In genomic region chr12:110780448-110780847, GRCh38 we compare ENCODE assay signal across 12 cellular contexts. TPM values are rescaled to one million over a fixed set of nuclear protein-coding genes. Genes with fewer than 3 reads are reported as not detected.
DNase-seq lines count a peak whose midpoint lies in the region; ATAC-seq and TF ChIP-seq lines count a peak whose summit lies in the region.
"Had no signal": no experiment of that assay in that cellular context is flagged by ENCODE, and none has a peak within 500 bp of the region (broad histone marks: within the 10 kb centered on the region; RNA-seq: fewer than 3 reads in every experiment).

No MANE protein-coding gene starts in this region.

- ATAC-seq in mucosa of descending colon (peak; percentile 23), HG03280 (IDR thresholded peaks at IDR 0.05; ENCODE audit: unreplicated experiment) (no peak), HG03175 (IDR thresholded peaks at IDR 0.05; ENCODE audit: unreplicated experiment) (no peak)

- no peak overlapping the region for H3K4me3 ChIP-seq in mucosa of descending colon
- H3K4me3 ChIP-seq: HAP-1 had no signal

- no peaks in the 10 kb centered on the region for H3K36me3 Mint-ChIP-seq in T-helper 2 cell treated with Interferon-gamma antibody and Interleukin-4, amounts not matched to agents 5 μg/mL and 100 μg/mL, for 36 hours (ENCODE audit: low read depth)
- no peaks in the 10 kb centered on the region for H3K36me3 Mint-ChIP-seq in activated T-cell treated with anti-CD3 and anti-CD28 coated beads, Interleukin-2, amount 50 U/mL, for 24 hours (ENCODE audit: low read depth)

- no peaks in the 10 kb centered on the region for H3K9me3 ChIP-seq in mucosa of descending colon
- H3K9me3 ChIP-seq: Caco-2, HAP-1 had no signal

- intact Hi-C loops in mucosa of descending colon (cut with DNase I, micrococcal nuclease): no loop called here

- H3K36me3 ChIP-seq in mucosa of descending colon (ENCODE audit: low read depth): no peaks in the 10 kb centered on the region
- H3K36me3 ChIP-seq: HAP-1 had no signal

- peak overlapping the region; percentile 88 for H3K27ac Mint-ChIP-seq in T-helper 2 cell treated with Interferon-gamma antibody and Interleukin-4, amounts not matched to agents 5 μg/mL and 100 μg/mL, for 36 hours
- H3K27ac Mint-ChIP-seq in activated T-cell treated with anti-CD3 and anti-CD28 coated beads, Interleukin-2, amount 50 U/mL, for 24 hours: peak overlapping the region; percentile 99

- H3K9me3 Mint-ChIP-seq in T-helper 2 cell treated with Interferon-gamma antibody and Interleukin-4, amounts not matched to agents 5 μg/mL and 100 μg/mL, for 36 hours: no peaks in the 10 kb centered on the region
- H3K9me3 Mint-ChIP-seq in activated T-cell treated with anti-CD3 and anti-CD28 coated beads, Interleukin-2, amount 50 U/mL, for 24 hours: no peaks in the 10 kb centered on the region

- H3K4me1 Mint-ChIP-seq in T-helper 2 cell treated with Interferon-gamma antibody and Interleukin-4, amounts not matched to agents 5 μg/mL and 100 μg/mL, for 36 hours (ENCODE audit: low read depth): peaks cover 42% of the 10 kb centered on the region
- H3K4me1 Mint-ChIP-seq in activated T-cell treated with anti-CD3 and anti-CD28 coated beads, Interleukin-2, amount 50 U/mL, for 24 hours (ENCODE audit: low read depth): peaks cover 68% of the 10 kb centered on the region

- TF ChIP-seq CTCF in mucosa of descending colon (IDR thresholded peaks at IDR 0.05): no peak

- DNase-seq in T-helper 2 cell treated with Interferon-gamma antibody and Interleukin-4, amounts not matched to agents 5 μg/mL and 100 μg/mL, for 36 hours (ENCODE audit: low spot score): peak; percentile 63
- DNase-seq in activated T-cell treated with anti-CD3 and anti-CD28 coated beads, Interleukin-2, amount 50 U/mL, for 24 hours: peak; percentile 63
- DNase-seq in mucosa of descending colon: no peak
- DNase-seq in stimulated activated naive CD4-positive, alpha-beta T cell (lab: John Stamatoyannopoulos, UW): peak; percentile 9 to 56 (median 34)
- DNase-seq in NCI-H2081 treated with DMSO at 0.1 percent for 48 hours (lab: John Stamatoyannopoulos, UW): no peak
- DNase-seq in DMS153 treated with DMSO at 0.1 percent for 48 hours (lab: John Stamatoyannopoulos, UW; ENCODE audit: unreplicated experiment): no peak
- DNase-seq: Caco-2, NCI-H748 treated with DMSO at 0.1 percent for 48 hours, SHP77 treated with DMSO at 0.1 percent for 48 hours had no signal

- no peaks in the 10 kb centered on the region for H3K4me1 ChIP-seq in mucosa of descending colon (ENCODE audit: low read depth)
- H3K4me1 ChIP-seq: Caco-2, HAP-1 had no signal

- no peaks in the 10 kb centered on the region for H3K27me3 Mint-ChIP-seq in T-helper 2 cell treated with Interferon-gamma antibody and Interleukin-4, amounts not matched to agents 5 μg/mL and 100 μg/mL, for 36 hours (ENCODE audit: low read depth)
- H3K27me3 Mint-ChIP-seq in activated T-cell treated with anti-CD3 and anti-CD28 coated beads, Interleukin-2, amount 50 U/mL, for 24 hours: no peaks in the 10 kb centered on the region

- H3K4me3 Mint-ChIP-seq in T-helper 2 cell treated with Interferon-gamma antibody and Interleukin-4, amounts not matched to agents 5 μg/mL and 100 μg/mL, for 36 hours: peak overlapping the region; percentile 55
- no peak overlapping the region for H3K4me3 Mint-ChIP-seq in activated T-cell treated with anti-CD3 and anti-CD28 coated beads, Interleukin-2, amount 50 U/mL, for 24 hours

RNA-seq across cellular contexts. Expression of gene PPP1CC, which starts 37.8 kb away (rescaled TPM):
- 100 to 1,000 TPM; 145 to 171 (median 161) TPM for total RNA-seq in mucosa of descending colon

Comparison
In these comparisons a context has a peak if more than half of its experiments do, and no peak if none do; other contexts are left out.
1. DNase-seq: peak in T-helper 2 cell treated with Interferon-gamma antibody and Interleukin-4, amounts not matched to agents 5 μg/mL and 100 μg/mL, for 36 hours (single experiment), activated T-cell treated with anti-CD3 and anti-CD28 coated beads, Interleukin-2, amount 50 U/mL, for 24 hours (single experiment) and stimulated activated naive CD4-positive, alpha-beta T cell (6 of 6); none in mucosa of descending colon (0 of 3), NCI-H2081 treated with DMSO at 0.1 percent for 48 hours (single experiment) and DMS153 treated with DMSO at 0.1 percent for 48 hours (single experiment).